9 cellular contexts compared by ENCODE assay signal in the genomic region with DNA sequence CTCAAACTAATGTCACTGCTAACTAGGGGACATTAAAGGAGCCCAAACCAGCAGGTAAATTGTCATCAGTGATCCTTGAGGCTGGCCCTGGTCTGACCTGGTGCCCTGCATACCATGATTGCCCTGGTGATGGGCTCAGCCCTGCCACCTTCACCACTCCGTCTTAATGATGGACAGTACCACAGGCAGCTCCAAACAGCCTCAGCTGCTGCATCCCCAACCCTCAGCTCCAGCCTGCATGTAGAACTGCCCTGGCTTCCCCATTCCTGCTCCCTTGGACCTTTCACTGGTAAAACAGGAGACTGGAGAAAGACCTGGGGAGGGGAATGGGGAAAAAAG.
"Had no signal": no experiment of that assay in that cellular context is flagged by ENCODE, and none has a peak within 500 bp of the region (broad histone marks: within the 10 kb centered on the region; RNA-seq: fewer than 3 reads in every experiment).

No MANE protein-coding gene starts in this region.

- H3K4me2 ChIP-seq: GM23338, KMS-11 had no signal

- H3K27ac Mint-ChIP-seq: GM23338, H9, IgD-negative memory B cell had no signal

- H3K4me1 Mint-ChIP-seq: IgD-negative memory B cell had no signal

- H3K36me3 Mint-ChIP-seq: IgD-negative memory B cell had no signal

- H3K9ac ChIP-seq: KMS-11 had no signal

- ATAC-seq: GM23338 had no signal

- H3K4me3 Mint-ChIP-seq: GM23338, H9, IgD-negative memory B cell had no signal

- H3K4me3 ChIP-seq: GM23338 had no signal

- DNase-seq: H9, HCEC 1CT, KBM-7 had no signal

- H3K9me3 Mint-ChIP-seq: GM23338, H9 had no signal

- H2AFZ ChIP-seq: GM23338 had no signal

- H3K27ac ChIP-seq: KMS-11 had no signal

- FAIRE-seq: H1, H54, HTR-8/SVneo had no signal
